In the genomic region with DNA sequence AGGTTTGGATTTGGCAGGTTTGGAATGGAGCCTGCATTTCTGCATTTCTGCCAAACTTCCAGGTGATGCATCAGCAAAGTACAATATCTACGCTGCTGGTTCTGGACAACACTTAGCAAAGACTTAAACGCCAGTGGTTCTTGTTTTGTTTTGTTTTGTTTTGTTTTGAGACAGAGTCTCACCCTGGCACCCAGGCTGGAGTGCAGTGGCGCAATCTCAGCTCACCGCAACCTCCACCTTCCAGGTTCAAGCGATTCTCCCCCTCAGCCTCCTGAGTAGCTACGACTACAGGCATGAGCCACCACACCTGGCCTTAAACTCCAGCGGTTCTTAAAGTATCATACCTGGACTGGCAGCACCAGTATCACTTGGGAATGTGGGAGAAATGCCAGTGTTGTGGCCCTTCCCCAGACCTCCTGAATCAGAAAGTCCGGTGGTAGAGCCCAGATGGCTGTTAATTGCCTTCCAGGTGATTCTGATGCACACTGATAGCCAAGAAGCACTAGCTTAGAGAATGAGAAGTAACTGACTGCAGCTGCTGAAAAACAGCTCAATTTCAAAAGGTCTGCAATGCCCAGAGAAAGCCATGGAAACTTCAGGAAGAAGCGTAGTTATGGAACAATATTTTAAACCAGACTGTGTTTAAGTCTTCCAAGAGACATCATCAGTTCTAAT, we compare ENCODE assay signal across 17 cellular contexts.
"Had no signal": no experiment of that assay in that cellular context is flagged by ENCODE, and none has a peak within 500 bp of the region (broad histone marks: within the 10 kb centered on the region; RNA-seq: fewer than 3 reads in every experiment).

No MANE protein-coding gene starts in this region.

- H3K27me3 Mint-ChIP-seq: type B pancreatic cell had no signal

- H3K27me3 ChIP-seq: cardiac muscle cell, gastroesophageal sphincter, neutrophil, suprapubic skin had no signal

- H3K27ac ChIP-seq: cardiac muscle cell, gastroesophageal sphincter, lower lobe of right lung, neutrophil, suprapubic skin had no signal

- H3K27ac Mint-ChIP-seq: mesothelial cell of epicardium; T-helper 2 cell treated with Interferon-gamma antibody and Interleukin-4, amounts not matched to agents 5 μg/mL and 100 μg/mL, for 36 hours; type B pancreatic cell had no signal

- ATAC-seq: gastroesophageal sphincter, left cardiac atrium, lower lobe of right lung had no signal

- H3K36me3 ChIP-seq: cardiac muscle cell, gastroesophageal sphincter, lower lobe of right lung, neutrophil, suprapubic skin had no signal

- H3K4me3 ChIP-seq: cardiac muscle cell, gastroesophageal sphincter, lower lobe of right lung, suprapubic skin had no signal

- H3K9me3 Mint-ChIP-seq: type B pancreatic cell had no signal

- H3K9me3 ChIP-seq: lower lobe of right lung, neutrophil, suprapubic skin had no signal

- DNase-seq: activated CD4-positive, alpha-beta T cell treated with anti-CD3 and anti-CD28 coated beads, Interleukin-2, amount 50 U/mL, for 4 hours; activated naive CD4-positive, alpha-beta T cell; activated T-cell treated with anti-CD3 and anti-CD28 coated beads for 4 hours; erythroblast; left cardiac atrium; lower lobe of right lung; stimulated activated CD4-positive, alpha-beta T cell treated with anti-CD3 and anti-CD28 coated beads, Interleukin-12 subunit alpha, Interleukin-12 subunit beta, amount 100 ng/mL, for 4 hours; stimulated activated CD4-positive, alpha-beta T cell treated with anti-CD3 and anti-CD28 coated beads, Interleukin-2, amount 100 ng/mL, for 24 hours; stimulated activated naive CD4-positive, alpha-beta T cell; SW 1271 had no signal

- H3K4me3 Mint-ChIP-seq: mesothelial cell of epicardium; T-helper 2 cell treated with Interferon-gamma antibody and Interleukin-4, amounts not matched to agents 5 μg/mL and 100 μg/mL, for 36 hours; type B pancreatic cell had no signal
